ENCODE assay signal across 22 cellular contexts in genomic region chr18:50089702-50090101, GRCh38.
A peak's percentile ranks its signal among the peaks of the same experiment; 100 is the strongest.
DNase-seq lines count a peak whose midpoint lies in the region; ATAC-seq, FAIRE-seq and TF ChIP-seq lines count a peak whose summit lies in the region.
"Had no signal": no experiment of that assay in that cellular context is flagged by ENCODE, and none has a peak within 500 bp of the region (broad histone marks: within the 10 kb centered on the region; RNA-seq: fewer than 3 reads in every experiment).

No MANE protein-coding gene starts in this region.

- H2AFZ ChIP-seq in GM23338 (no peak overlapping the region), OCI-LY3 (ENCODE audit: low read depth, low read length) (no peak overlapping the region), trophoblast cell (ENCODE audit: insufficient read depth, low read length, poor library complexity) (no peak overlapping the region)

- H3K9ac ChIP-seq in OCI-LY3 (ENCODE audit: low read length) = no peak overlapping the region
- H3K9ac ChIP-seq in endodermal cell (ENCODE audit: extremely low read depth, low read length, poor library complexity, severe bottlenecking) = no peak overlapping the region
- H3K9ac ChIP-seq in trophoblast cell (ENCODE audit: low read length) = no peak overlapping the region
- H3K9ac ChIP-seq: BLaER1 had no signal

- H2BK120ac ChIP-seq in trophoblast cell (ENCODE audit: insufficient read depth, low read length, poor library complexity) = no peak overlapping the region

- DNase-seq in GM23338 (ENCODE audit: low spot score) = peak; percentile 45
- DNase-seq in endodermal cell = peak; percentile 37
- no peak for DNase-seq in trophoblast cell
- DNase-seq in left lung = no peak
- DNase-seq in AG20443 (ENCODE audit: low spot score) = no peak
- no peak for DNase-seq in pancreas
- DNase-seq: 8988T; ACHN; Caco-2; CD4-positive, CD25-positive, alpha-beta regulatory T cell; CD8-positive, alpha-beta T cell; DMS153; DND-41; HFFc6 had no signal

- H3K27me3 Mint-ChIP-seq in GM23338 (ENCODE audit: insufficient read depth, low read depth, poor library complexity) = peaks cover 6% of the 10 kb centered on the region
- no peaks in the 10 kb centered on the region for H3K27me3 Mint-ChIP-seq in endodermal cell (ENCODE audit: insufficient read depth)

- H3K27me3 ChIP-seq in GM23338 (ENCODE audit: insufficient read depth) (no peaks in the 10 kb centered on the region), OCI-LY3 (ENCODE audit: low read depth, low read length) (0 out of 2 replicates have a peak, but pooled peaks cover 3% of the 10 kb centered on the region), endodermal cell (ENCODE audit: control insufficient read depth, insufficient read depth, low read length, poor library complexity, severe bottlenecking) (no peaks in the 10 kb centered on the region), trophoblast cell (ENCODE audit: insufficient read depth, low read length) (no peaks in the 10 kb centered on the region), left lung (peaks cover 0 to 5% of the 10 kb centered on the region in 2 donors), pancreas (no peaks in the 10 kb centered on the region)
- H3K27me3 ChIP-seq: BLaER1 had no signal

- peaks cover 35% of the 10 kb centered on the region for H3K4me1 ChIP-seq in GM23338 (ENCODE audit: insufficient read depth)
- peaks cover 47% of the 10 kb centered on the region for H3K4me1 ChIP-seq in OCI-LY3 (ENCODE audit: low read length)
- H3K4me1 ChIP-seq in endodermal cell (ENCODE audit: control insufficient read depth, insufficient read depth, low read length) = no peaks in the 10 kb centered on the region
- H3K4me1 ChIP-seq in trophoblast cell (ENCODE audit: control insufficient read depth in 1 of 2, insufficient read depth in 2 of 2, low read length in 2 of 2) = peaks cover 18 to 26% of the 10 kb centered on the region in 2 experiments
- H3K4me1 ChIP-seq in left lung = no peaks in the 10 kb centered on the region
- H3K4me1 ChIP-seq in pancreas = peaks cover 8 to 18% (median 9%) of the 10 kb centered on the region in 3 donors
- H3K4me1 ChIP-seq: A549 had no signal

- H3F3A ChIP-seq in GM23338 (replicated peaks; ENCODE audit: low read depth) = no peaks in the 10 kb centered on the region

- H3K4me1 Mint-ChIP-seq in GM23338 (peaks cover 40% of the 10 kb centered on the region), endodermal cell (peaks cover 18% of the 10 kb centered on the region)
- H3K4me1 Mint-ChIP-seq: B cell; CD4-positive, CD25-positive, alpha-beta regulatory T cell had no signal

- no peaks in the 10 kb centered on the region for H4K20me1 ChIP-seq in GM23338 (replicated peaks; ENCODE audit: insufficient read depth)
- no peaks in the 10 kb centered on the region for H4K20me1 ChIP-seq in OCI-LY3 (ENCODE audit: insufficient read depth, low read length)
- H4K20me1 ChIP-seq: BLaER1 had no signal

- no peak overlapping the region for H3K14ac ChIP-seq in trophoblast cell (ENCODE audit: low read length)

- peak overlapping the region; percentile 18 for H2AK5ac ChIP-seq in trophoblast cell (ENCODE audit: low read length)

- H3K18ac ChIP-seq in trophoblast cell (ENCODE audit: low read length) = no peak overlapping the region

- H3K4me3 ChIP-seq in GM23338 (no peak overlapping the region), OCI-LY3 (ENCODE audit: low read length) (no peak overlapping the region), endodermal cell (ENCODE audit: low read length) (no peak overlapping the region), trophoblast cell (ENCODE audit: low read depth, low read length) (no peak overlapping the region), left lung (no peak overlapping the region), pancreas (no peak overlapping the region)
- H3K4me3 ChIP-seq: A549, BLaER1, HAP-1 had no signal

- 89 to 96% methylated on average over 7 to 9 of the region's 9 CpGs for WGBS in endodermal cell (ENCODE audit: insufficient coverage in 1 of 2, insufficient read length in 1 of 2), 2 experiments
- WGBS in trophoblast cell (ENCODE audit: extremely low coverage, insufficient coverage, insufficient read length) = no CpG with 5 or more reads among the region's 9 CpGs
- WGBS in pancreas, 2 donors = 91 to 94% methylated on average over 9 of the region's 9 CpGs

- H3K27ac Mint-ChIP-seq in GM23338 = no peak overlapping the region
- no peak overlapping the region for H3K27ac Mint-ChIP-seq in endodermal cell
- H3K27ac Mint-ChIP-seq: B cell; CD4-positive, CD25-positive, alpha-beta regulatory T cell; CD8-positive, alpha-beta T cell; HFFc6 had no signal

- no peak overlapping the region for H2BK5ac ChIP-seq in trophoblast cell (ENCODE audit: low read depth, low read length, poor library complexity)

- ATAC-seq in GM23338 = peak; percentile 24
- ATAC-seq in left lung = no peak
- no peak for ATAC-seq in pancreas
- ATAC-seq: A549; CD8-positive, alpha-beta T cell had no signal

- H3K9me3 ChIP-seq in OCI-LY3 (ENCODE audit: insufficient read depth, low read length) (no peaks in the 10 kb centered on the region), endodermal cell (ENCODE audit: control insufficient read depth, low read length) (no peaks in the 10 kb centered on the region), trophoblast cell (ENCODE audit: insufficient read depth, low read depth, low read length) (no peaks in the 10 kb centered on the region), left lung (no peaks in the 10 kb centered on the region), pancreas (no peaks in the 10 kb centered on the region)
- H3K9me3 ChIP-seq: A549, BLaER1, Caco-2, HAP-1 had no signal

- no peak overlapping the region for H2BK12ac ChIP-seq in trophoblast cell (ENCODE audit: low read length)

- H3K9me2 ChIP-seq in GM23338 (ENCODE audit: insufficient read depth) = no peaks in the 10 kb centered on the region; the same call in 1 of the 2 replicates

- H3K9me3 Mint-ChIP-seq in GM23338 = no peaks in the 10 kb centered on the region
- no peaks in the 10 kb centered on the region for H3K9me3 Mint-ChIP-seq in endodermal cell
- H3K9me3 Mint-ChIP-seq: CD8-positive, alpha-beta T cell; HFFc6 had no signal

- no peak overlapping the region for H3K27ac ChIP-seq in GM23338 (ENCODE audit: low read depth)
- peak overlapping the region; percentile 47; the same call in 1 of the 2 replicates for H3K27ac ChIP-seq in OCI-LY3 (ENCODE audit: low read length)
- no peak overlapping the region for H3K27ac ChIP-seq in endodermal cell (ENCODE audit: low read depth, low read length)
- no peak overlapping the region for H3K27ac ChIP-seq in trophoblast cell (ENCODE audit: low read depth, low read length)
- H3K27ac ChIP-seq in left lung = no peak overlapping the region
- H3K27ac ChIP-seq in pancreas = no peak overlapping the region
- H3K27ac ChIP-seq: A549, BLaER1, C4-2B had no signal

- peaks cover 20% of the 10 kb centered on the region for H3K79me1 ChIP-seq in trophoblast cell (ENCODE audit: low read length)

- no peak overlapping the region for H3K4me3 Mint-ChIP-seq in GM23338
- no peak overlapping the region for H3K4me3 Mint-ChIP-seq in endodermal cell
- H3K4me3 Mint-ChIP-seq: B cell; CD4-positive, CD25-positive, alpha-beta regulatory T cell; CD8-positive, alpha-beta T cell; HFFc6 had no signal

- H3K4ac ChIP-seq in trophoblast cell (ENCODE audit: low read depth, low read length) = no peak overlapping the region

- TF ChIP-seq CTCF in GM23338 (conservative IDR thresholded peaks at IDR 0.05; ENCODE audit: low read depth in 2 of 2) (no peak), OCI-LY3 (IDR thresholded peaks at IDR 0.05; ENCODE audit: low read depth, low read length) (no peak), endodermal cell (conservative IDR thresholded peaks at IDR 0.05) (no peak), left lung (IDR thresholded peaks at IDR 0.05) (no peak), pancreas (IDR thresholded peaks at IDR 0.05) (no peak)

- no peak for FAIRE-seq in pancreas (lab: Jason Lieb, UNC)
- FAIRE-seq: A549, G401.6, GM12892 had no signal

- no peak overlapping the region for H3K23ac ChIP-seq in trophoblast cell (ENCODE audit: low read length)

- H3K36me3 Mint-ChIP-seq in GM23338 (ENCODE audit: low read depth) (no peaks in the 10 kb centered on the region), endodermal cell (ENCODE audit: low read depth) (no peaks in the 10 kb centered on the region)
- H3K36me3 Mint-ChIP-seq: CD4-positive, CD25-positive, alpha-beta regulatory T cell; CD8-positive, alpha-beta T cell had no signal

- no peak overlapping the region for H4K8ac ChIP-seq in trophoblast cell (ENCODE audit: low read depth, low read length)

- no peaks in the 10 kb centered on the region for H3K36me3 ChIP-seq in GM23338 (ENCODE audit: insufficient read depth)
- H3K36me3 ChIP-seq in OCI-LY3 (replicated peaks; ENCODE audit: low read depth, low read length) = no peaks in the 10 kb centered on the region
- no peaks in the 10 kb centered on the region for H3K36me3 ChIP-seq in endodermal cell (ENCODE audit: control insufficient read depth, insufficient read depth, low read length)
- no peaks in the 10 kb centered on the region for H3K36me3 ChIP-seq in trophoblast cell (ENCODE audit: control insufficient read depth in 1 of 2, insufficient read depth in 2 of 2, low read length in 2 of 2)
- H3K36me3 ChIP-seq in left lung = no peaks in the 10 kb centered on the region
- H3K36me3 ChIP-seq in pancreas = no peaks in the 10 kb centered on the region
- H3K36me3 ChIP-seq: BLaER1, HAP-1 had no signal

- intact Hi-C loops in left lung (cut with DNase I) = no loop called here
- intact Hi-C loops in pancreas (cut with DNase I) = no loop called here

- no peaks in the 10 kb centered on the region for H3K79me2 ChIP-seq in GM23338 (replicated peaks; ENCODE audit: insufficient read depth)
- no peaks in the 10 kb centered on the region for H3K79me2 ChIP-seq in OCI-LY3 (ENCODE audit: low read length)
- H3K79me2 ChIP-seq in trophoblast cell (ENCODE audit: control insufficient read depth, insufficient read depth, low read length, poor library complexity) = no peaks in the 10 kb centered on the region

- no peak overlapping the region for H3K4me2 ChIP-seq in GM23338
- peak overlapping the region; percentile 42 for H3K4me2 ChIP-seq in OCI-LY3 (ENCODE audit: low read length)
- no peak overlapping the region for H3K4me2 ChIP-seq in trophoblast cell (ENCODE audit: low read length)
- H3K4me2 ChIP-seq: A549, BLaER1 had no signal

- no peak overlapping the region for H4K91ac ChIP-seq in trophoblast cell (ENCODE audit: low read depth, low read length)

- H4K12ac ChIP-seq in trophoblast cell (ENCODE audit: low read depth, low read length) = no peak overlapping the region

TF ChIP-seq in GM23338, 12 proteins besides CTCF, POLR2A, EP300 and RAD21 (continues in another document):
- TF ChIP-seq EZH2phosphoT487 (IDR thresholded peaks at IDR 0.05; ENCODE audit: unreplicated experiment) (no peak), STAT1 (IDR thresholded peaks at IDR 0.05; ENCODE audit: unreplicated experiment) (no peak), POLR2AphosphoS5 (IDR thresholded peaks at IDR 0.05; ENCODE audit: low read depth) (no peak), JUNB (IDR thresholded peaks at IDR 0.05; ENCODE audit: unreplicated experiment) (no peak), ZNF114 (CRISPR knock-in tag; IDR thresholded peaks at IDR 0.05) (no peak)

Comparison
In these comparisons a context has a peak if more than half of its experiments do, and no peak if none do; other contexts are left out.
1. DNase-seq: peak in GM23338 (single experiment) and endodermal cell (single experiment); none in trophoblast cell (0 of 2), left lung (0 of 2), AG20443 (single experiment) and pancreas (0 of 6).